In genomic region chr7:15507708-15508107, GRCh38 we compare ENCODE assay signal across 18 cellular contexts. TPM values are rescaled to one million over a fixed set of nuclear protein-coding genes. Genes with fewer than 3 reads are reported as not detected.
"Had no signal": no experiment of that assay in that cellular context is flagged by ENCODE, and none has a peak within 500 bp of the region (broad histone marks: within the 10 kb centered on the region; RNA-seq: fewer than 3 reads in every experiment).

No MANE protein-coding gene starts in this region.

- H3K4me1 ChIP-seq: body of pancreas, prostate gland had no signal

- H3K27me3 ChIP-seq: body of pancreas, tibial nerve had no signal

- H3K36me3 ChIP-seq: left ventricle myocardium inferior, prostate gland, tibial nerve had no signal

- DNase-seq: activated CD4-positive, alpha-beta T cell treated with anti-CD3 and anti-CD28 coated beads, Interleukin-2, amount 10 ng/mL, durations not matched to agents 24 days and 14 days; activated CD8-positive, alpha-beta memory T cell treated with anti-CD3 and anti-CD28 coated beads, Interleukin-2, amount 10 ng/mL, durations not matched to agents 7 days and 5 days; activated CD8-positive, alpha-beta T cell treated with anti-CD3 and anti-CD28 coated beads for 36 hours; activated gamma-delta T cell; activated naive CD4-positive, alpha-beta T cell treated with anti-CD3 and anti-CD28 coated beads, Interleukin-2, amount 50 U/mL, for 16 hours; activated naive CD8-positive, alpha-beta T cell treated with anti-CD3 and anti-CD28 coated beads, Interleukin-2, amount 50 U/mL, for 24 hours; activated T-cell treated with anti-CD3 and anti-CD28 coated beads for 4 hours; body of pancreas; glutamatergic neuron; left ventricle myocardium inferior; naive thymus-derived CD4-positive, alpha-beta T cell; stimulated activated CD4-positive, alpha-beta T cell treated with anti-CD3 and anti-CD28 coated beads, Interleukin-1b, Interleukin-23, amount 100 ng/mL, for 48 hours; T-helper 2 cell had no signal

- H3K9me3 ChIP-seq: body of pancreas, left ventricle myocardium inferior, prostate gland, tibial nerve had no signal

- ATAC-seq: activated CD8-positive, alpha-beta memory T cell treated with anti-CD3 and anti-CD28 coated beads, Interleukin-2, amount 10 ng/mL, durations not matched to agents 7 days and 5 days; activated CD8-positive, alpha-beta T cell treated with anti-CD3 and anti-CD28 coated beads for 36 hours; activated naive CD8-positive, alpha-beta T cell treated with anti-CD3 and anti-CD28 coated beads, Interleukin-2, amount 50 U/mL, for 24 hours; body of pancreas; naive thymus-derived CD4-positive, alpha-beta T cell had no signal

- H3K4me3 ChIP-seq: body of pancreas, left ventricle myocardium inferior, prostate gland, tibial nerve had no signal

- H3K27ac ChIP-seq: body of pancreas, prostate gland had no signal

RNA-seq across cellular contexts. Expression of gene AGMO, which starts 54.1 kb away (rescaled TPM):
- total RNA-seq: activated CD4-positive, alpha-beta T cell treated with anti-CD3 and anti-CD28 coated beads, Interleukin-2, amount 10 ng/mL, durations not matched to agents 24 days and 14 days; activated CD8-positive, alpha-beta memory T cell treated with anti-CD3 and anti-CD28 coated beads, Interleukin-2, amount 10 ng/mL, durations not matched to agents 7 days and 5 days; activated CD8-positive, alpha-beta T cell treated with anti-CD3 and anti-CD28 coated beads for 36 hours; activated T-helper 1 cell treated with anti-CD3 and anti-CD28 coated beads, Interleukin-12 subunit alpha, Interleukin-12 subunit beta, Interleukin-2, Interleukin-4 antibody, amounts not matched to agents 30 ng/mL and 10 ng/mL and 1 ng/mL, durations not matched to agents 14 hours and 24 hours and 36 hours; epithelial cell of proximal tubule; fibroblast of lung; naive thymus-derived CD4-positive, alpha-beta T cell had no signal
- polyA plus RNA-seq: naive thymus-derived CD4-positive, alpha-beta T cell had no signal
